ENCODE assay signal across 1 cellular context in the genomic region with DNA sequence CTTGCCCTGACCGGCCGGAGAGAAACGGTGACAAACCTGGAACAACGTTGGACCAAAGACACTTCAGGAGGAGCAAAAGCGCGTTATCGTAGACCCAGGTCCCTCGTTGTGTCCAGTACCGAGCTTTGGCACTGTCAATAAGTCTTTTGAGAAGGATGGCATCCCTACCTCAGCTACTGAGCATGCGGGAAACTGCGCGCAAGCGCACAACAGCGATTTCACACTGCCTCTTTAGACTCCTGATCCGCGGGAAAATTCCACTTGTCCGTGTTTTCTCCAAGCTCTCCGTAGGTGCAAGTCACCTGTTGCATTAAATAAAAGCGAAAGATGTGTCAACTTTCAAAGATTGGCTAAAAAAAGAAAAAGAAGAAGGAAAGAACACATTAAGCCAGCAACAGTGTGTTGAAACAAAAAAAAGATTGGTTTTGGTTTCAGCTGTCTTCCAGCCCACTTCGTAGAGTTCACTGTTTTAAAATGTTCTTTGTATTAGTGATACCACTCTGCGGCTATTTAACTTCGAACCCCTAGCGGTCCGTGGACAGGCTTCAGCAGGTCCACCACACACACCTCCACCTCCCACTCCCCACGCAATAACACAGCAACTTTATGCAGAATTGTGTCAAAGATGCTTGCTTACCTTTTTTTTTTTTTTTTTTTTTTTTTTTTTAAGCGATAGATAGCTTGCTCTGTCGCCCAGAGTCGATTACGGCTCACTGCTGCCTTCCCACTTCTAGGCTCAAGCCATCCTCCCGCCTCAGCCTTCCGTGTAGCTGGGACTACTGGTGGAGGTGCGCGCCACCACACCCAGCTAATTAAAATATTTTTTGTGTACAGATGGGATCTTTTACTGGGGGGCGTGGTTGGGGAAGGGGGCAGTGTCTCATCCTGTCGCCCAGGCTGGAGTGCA.
TF ChIP-seq lines count a peak whose summit lies in the region.

Gene BPNT1, minus strand, starts transcription at position 139 of the 907 bp plus-strand sequence. CDS start 9,942 bp downstream, outside the sequence.

TF ChIP-seq in GM12878, 131 proteins besides CTCF, POLR2A, EP300 and RAD21 (continued from another document and continues in another):
- TF ChIP-seq ZBTB33 (IDR thresholded peaks at IDR 0.05): no peak
- no peak for TF ChIP-seq CBX3 (IDR thresholded peaks at IDR 0.05; ENCODE audit: borderline replicate concordance, low read depth)
- peak; percentile 21; the same call in 1 of the 2 replicates for TF ChIP-seq SMARCA5 (IDR thresholded peaks at IDR 0.05)
- TF ChIP-seq RBBP5 (conservative IDR thresholded peaks at IDR 0.05): no peak
- TF ChIP-seq ZBTB40 (IDR thresholded peaks at IDR 0.05; ENCODE audit: borderline replicate concordance): peak; percentile 77; the same call in 1 of the 2 replicates
- no peak for TF ChIP-seq GATAD2B (conservative IDR thresholded peaks at IDR 0.05; ENCODE audit: low read depth)
- TF ChIP-seq RFX5 (IDR thresholded peaks at IDR 0.05; ENCODE audit: low read depth, low read length): peak; percentile 78
- TF ChIP-seq RB1 (IDR thresholded peaks at IDR 0.05; ENCODE audit: borderline replicate concordance): no peak
- TF ChIP-seq MTA3 (IDR thresholded peaks at IDR 0.05; ENCODE audit: borderline replicate concordance, low read length): no peak
- TF ChIP-seq ZNF687 (IDR thresholded peaks at IDR 0.05): no peak; the same call in 1 of the 2 replicates
- TF ChIP-seq RELA (IDR thresholded peaks at IDR 0.05; ENCODE audit: borderline replicate concordance, partially characterized antibody): peak; percentile 50
- no peak for TF ChIP-seq PBX3 (IDR thresholded peaks at IDR 0.05; ENCODE audit: insufficient replicate concordance, low read depth, low read length)
- peak; percentile 55 for TF ChIP-seq ATF7 (IDR thresholded peaks at IDR 0.05; ENCODE audit: low read depth)
- TF ChIP-seq CHD2 (IDR thresholded peaks at IDR 0.05; ENCODE audit: borderline replicate concordance, low read depth, low read length): peak; percentile 71; the same call in 1 of the 2 replicates
- TF ChIP-seq CREM (IDR thresholded peaks at IDR 0.05; ENCODE audit: low read depth): peak; percentile 75
- peak; percentile 96 for TF ChIP-seq RELB (IDR thresholded peaks at IDR 0.05; ENCODE audit: low read depth)
- TF ChIP-seq NR2F1 (conservative IDR thresholded peaks at IDR 0.05): no peak
- TF ChIP-seq SMAD1 (IDR thresholded peaks at IDR 0.05; ENCODE audit: low read depth, partially characterized antibody): no peak
- TF ChIP-seq BRCA1 (IDR thresholded peaks at IDR 0.05; ENCODE audit: low read depth, low read length): no peak
- peak; percentile 84 for TF ChIP-seq RUNX3 (IDR thresholded peaks at IDR 0.05; ENCODE audit: low read length)
- TF ChIP-seq ELK1 (IDR thresholded peaks at IDR 0.05; ENCODE audit: low read depth, low read length): no peak
- peak; percentile 16 to 40; a peak in 2 of 4 replicates for TF ChIP-seq IKZF2 (IDR thresholded peaks at IDR 0.05)
- TF ChIP-seq POU2F2 (IDR thresholded peaks at IDR 0.05; ENCODE audit: borderline replicate concordance, low read depth, low read length): no peak
- TF ChIP-seq, protein P1, sequence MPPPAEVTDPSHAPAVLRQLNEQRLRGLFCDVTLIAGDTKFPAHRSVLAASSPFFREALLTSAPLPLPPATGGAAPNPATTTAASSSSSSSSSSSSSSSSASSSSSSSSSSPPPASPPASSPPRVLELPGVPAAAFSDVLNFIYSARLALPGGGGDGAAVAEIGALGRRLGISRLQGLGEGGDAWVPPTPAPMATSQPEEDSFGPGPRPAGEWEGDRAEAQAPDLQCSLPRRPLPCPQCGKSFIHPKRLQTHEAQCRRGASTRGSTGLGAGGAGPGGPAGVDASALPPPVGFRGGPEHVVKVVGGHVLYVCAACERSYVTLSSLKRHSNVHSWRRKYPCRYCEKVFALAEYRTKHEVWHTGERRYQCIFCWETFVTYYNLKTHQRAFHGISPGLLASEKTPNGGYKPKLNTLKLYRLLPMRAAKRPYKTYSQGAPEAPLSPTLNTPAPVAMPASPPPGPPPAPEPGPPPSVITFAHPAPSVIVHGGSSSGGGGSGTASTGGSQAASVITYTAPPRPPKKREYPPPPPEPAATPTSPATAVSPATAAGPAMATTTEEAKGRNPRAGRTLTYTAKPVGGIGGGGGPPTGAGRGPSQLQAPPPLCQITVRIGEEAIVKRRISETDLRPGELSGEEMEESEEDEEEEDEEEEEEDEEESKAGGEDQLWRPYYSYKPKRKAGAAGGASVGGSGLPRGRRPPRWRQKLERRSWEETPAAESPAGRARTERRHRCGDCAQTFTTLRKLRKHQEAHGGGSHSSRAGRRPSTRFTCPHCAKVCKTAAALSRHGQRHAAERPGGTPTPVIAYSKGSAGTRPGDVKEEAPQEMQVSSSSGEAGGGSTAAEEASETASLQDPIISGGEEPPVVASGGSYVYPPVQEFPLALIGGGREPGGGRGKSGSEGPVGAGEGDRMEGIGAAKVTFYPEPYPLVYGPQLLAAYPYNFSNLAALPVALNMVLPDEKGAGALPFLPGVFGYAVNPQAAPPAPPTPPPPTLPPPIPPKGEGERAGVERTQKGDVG (CRISPR knock-in tag; IDR thresholded peaks at IDR 0.05): no peak
- no peak for TF ChIP-seq IRF5 (IDR thresholded peaks at IDR 0.05; ENCODE audit: borderline replicate concordance)
- no peak; the same call in 1 of the 2 replicates for TF ChIP-seq FOXK2 (IDR thresholded peaks at IDR 0.05)
- no peak for TF ChIP-seq TCF3 (IDR thresholded peaks at IDR 0.05; ENCODE audit: borderline replicate concordance, insufficient read depth, low read depth, low read length)
- TF ChIP-seq EED (IDR thresholded peaks at IDR 0.05; ENCODE audit: low read depth): no peak
- TF ChIP-seq SMC3 (IDR thresholded peaks at IDR 0.05; ENCODE audit: borderline replicate concordance, low read length): no peak
- no peak for TF ChIP-seq MTA2 (IDR thresholded peaks at IDR 0.05; ENCODE audit: low read depth)
- no peak for TF ChIP-seq PAX5 (IDR thresholded peaks at IDR 0.05; ENCODE audit: borderline replicate concordance, low read depth, low read length)
- no peak for TF ChIP-seq ZNF217 (IDR thresholded peaks at IDR 0.05)
- no peak for TF ChIP-seq EZH2 (IDR thresholded peaks at IDR 0.05; ENCODE audit: borderline replicate concordance, control insufficient read depth, low read depth, low read length)
- TF ChIP-seq IRF4 (IDR thresholded peaks at IDR 0.05; ENCODE audit: low read depth, low read length): no peak
- TF ChIP-seq GABPA (IDR thresholded peaks at IDR 0.05; ENCODE audit: low read depth): peak; percentile 55; the same call in 1 of the 2 replicates
- no peak; the same call in 1 of the 2 replicates for TF ChIP-seq TBL1XR1 (IDR thresholded peaks at IDR 0.05; ENCODE audit: low read depth, low read length)
